Comparison of ENCODE assay signal across 8 cellular contexts in the genomic region with DNA sequence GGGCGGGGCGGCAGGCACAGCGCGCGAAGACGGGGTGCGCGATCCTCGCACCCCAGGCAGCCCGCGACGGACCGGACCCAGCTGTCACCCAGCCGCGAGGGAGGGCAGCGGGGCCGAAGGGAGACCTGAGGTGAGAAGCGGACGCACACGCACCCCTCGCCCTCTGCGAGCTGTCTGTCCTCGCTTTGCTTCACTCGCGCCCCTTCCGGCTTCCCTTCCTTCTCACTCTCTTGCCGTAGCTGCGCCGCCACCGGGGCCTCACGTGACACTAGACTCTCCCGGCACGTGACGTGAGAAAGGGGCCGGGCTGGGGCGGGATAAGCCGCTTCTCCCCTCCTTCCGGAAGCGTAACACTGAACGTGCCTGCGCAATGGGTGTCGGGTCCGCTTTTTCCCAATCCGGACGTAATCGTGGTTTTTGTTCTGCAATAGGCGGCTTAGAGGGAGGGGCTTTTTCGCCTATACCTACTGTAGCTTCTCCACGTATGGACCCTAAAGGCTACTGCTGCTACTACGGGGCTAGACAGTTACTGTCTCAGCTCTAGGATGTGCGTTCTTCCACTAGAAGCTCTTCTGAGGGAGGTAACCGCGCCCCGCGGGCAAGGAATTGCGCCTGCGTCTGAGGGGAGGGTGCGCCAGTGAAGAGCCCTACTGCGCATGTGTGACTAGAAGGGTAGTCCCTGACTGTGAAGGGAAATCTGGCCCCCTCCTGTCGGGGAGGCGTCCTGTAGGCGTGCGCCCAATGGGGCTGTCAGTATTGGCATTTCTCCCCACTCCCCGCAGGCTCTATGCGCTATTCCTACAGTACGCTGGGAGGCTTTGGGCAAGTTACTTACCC. TPM values are rescaled to one million over a fixed set of nuclear protein-coding genes. Genes with fewer than 3 reads are reported as not detected.
DNase-seq lines count a peak whose midpoint lies in the region; ATAC-seq lines count a peak whose summit lies in the region.

TSS of gene ATG3 (minus strand) at position 270 of the 837 bp plus-strand sequence. CDS start 434 bp downstream, outside the sequence.
TSS of gene SLC35A5 (plus strand) at position 353 of the 837 bp plus-strand sequence. CDS start 1,359 bp downstream, outside the sequence.

- peak within 1 kb of the TSS; percentile 94 for H2AFZ ChIP-seq in mesenchymal stem cell (ENCODE audit: low read depth, low read length)

- H2BK12ac ChIP-seq in mesenchymal stem cell (ENCODE audit: low read length in 2 of 2), result peak within 1 kb of the TSS; percentile 60 to 85

- peak within 1 kb of the TSS in 1 of 2 experiments; percentile 94 for H3K23ac ChIP-seq in mesenchymal stem cell (ENCODE audit: low read length in 2 of 2)

- H3K14ac ChIP-seq in mesenchymal stem cell (ENCODE audit: low read length in 2 of 2), result peak within 1 kb of the TSS in 1 of 2 experiments; percentile 93

- in situ Hi-C loops in Caki2 (cut with HindIII; ENCODE audit: low pct_unique_long_range_greater_than_20kb, low sequenced_read_pairs), result no loop called here

- 0% methylated on average over 62 of the region's 66 CpGs for WGBS in mesenchymal stem cell

- H2BK5ac ChIP-seq in mesenchymal stem cell (ENCODE audit: low read depth, low read length, poor library complexity, severe bottlenecking), result peak within 1 kb of the TSS; percentile 83

- H3K9me3 ChIP-seq in NT2/D1 (ENCODE audit: insufficient read depth, low read length), result peaks cover 14% of the 10 kb centered on the region; the same call in 1 of the 2 replicates
- H3K9me3 ChIP-seq in endocrine pancreas (ENCODE audit: control insufficient read depth, low read length), result no peaks in the 10 kb centered on the region
- no peaks in the 10 kb centered on the region for H3K9me3 ChIP-seq in mesenchymal stem cell (ENCODE audit: control insufficient read depth, low read length)

- H3K27me3 ChIP-seq in NT2/D1 (ENCODE audit: insufficient read depth, insufficient read length) (no peaks in the 10 kb centered on the region), endocrine pancreas (ENCODE audit: control insufficient read depth, insufficient read depth, low read length) (no peaks in the 10 kb centered on the region), mesenchymal stem cell (ENCODE audit: control insufficient read depth in 1 of 2, insufficient read depth in 1 of 2, low read length in 2 of 2) (no peaks in the 10 kb centered on the region)

- peak within 1 kb of the TSS; percentile 95 for H3K27ac Mint-ChIP-seq in activated CD8-positive, alpha-beta memory T cell treated with anti-CD3 and anti-CD28 coated beads, Interleukin-2, amount 10 ng/mL, durations not matched to agents 7 days and 5 days

- peak within 1 kb of the TSS; percentile 44 for H2BK15ac ChIP-seq in mesenchymal stem cell (ENCODE audit: low read depth, poor library complexity, severe bottlenecking)

- H3K4me3 ChIP-seq in NT2/D1 (ENCODE audit: insufficient read length, low read depth) (peak within 1 kb of the TSS; percentile 78), endocrine pancreas (ENCODE audit: control insufficient read depth, insufficient read depth, low read length) (peak within 1 kb of the TSS; percentile 86), mesenchymal stem cell (ENCODE audit: insufficient read depth in 1 of 2, low read depth in 1 of 2, low read length in 2 of 2) (peak within 1 kb of the TSS; percentile 98 to 99)

- peak within 1 kb of the TSS; percentile 92 for H3K27ac ChIP-seq in mesenchymal stem cell (ENCODE audit: low read length, poor library complexity, severe bottlenecking)

- H2BK120ac ChIP-seq in mesenchymal stem cell (ENCODE audit: low read depth, low read length), result peak within 1 kb of the TSS; percentile 87

- DNase-seq in Caki2 (ENCODE audit: low read depth), result peak; percentile 98
- peak; percentile 55 to 97 (median 95) for DNase-seq in HUDEP-2 (lab: John Stamatoyannopoulos, UW; ENCODE audit: unreplicated experiment in 76 of 76)
- DNase-seq in NT2/D1 (ENCODE audit: low read depth, low spot score), result peak; percentile 96
- peak; percentile 99 for DNase-seq in activated CD8-positive, alpha-beta memory T cell treated with anti-CD3 and anti-CD28 coated beads, Interleukin-2, amount 10 ng/mL, durations not matched to agents 7 days and 5 days
- peak; percentile 99 for DNase-seq in mesenchymal stem cell
- DNase-seq in stimulated activated CD8-positive, alpha-beta memory T cell treated with anti-CD3 and anti-CD28 coated beads, Interleukin-12 subunit alpha, Interleukin-12 subunit beta, amount 100 ng/mL, for 4 hours (ENCODE audit: low read depth), result peak; percentile 97

- peaks cover 32% of the 10 kb centered on the region for H3K4me1 Mint-ChIP-seq in activated CD8-positive, alpha-beta memory T cell treated with anti-CD3 and anti-CD28 coated beads, Interleukin-2, amount 10 ng/mL, durations not matched to agents 7 days and 5 days

- CTCF ChIA-PET in activated CD8-positive, alpha-beta memory T cell treated with anti-CD3 and anti-CD28 coated beads, Interleukin-2, amount 10 ng/mL, durations not matched to agents 7 days and 5 days (lab: Charles Lee), result interaction anchor here (1.3 to 1.8 kb wide), 5 partner anchors 11 to 451 kb away, joined by 3 to 5 read pairs (median 4); no protein-coding TSS in a partner anchor

- ATAC-seq in GM21381 (IDR thresholded peaks at IDR 0.05; ENCODE audit: unreplicated experiment), result peak; percentile 77
- ATAC-seq in activated CD8-positive, alpha-beta memory T cell treated with anti-CD3 and anti-CD28 coated beads, Interleukin-2, amount 10 ng/mL, durations not matched to agents 7 days and 5 days, result peak; percentile 82

- H3K36me3 Mint-ChIP-seq in activated CD8-positive, alpha-beta memory T cell treated with anti-CD3 and anti-CD28 coated beads, Interleukin-2, amount 10 ng/mL, durations not matched to agents 7 days and 5 days, result peaks cover 32% of the 10 kb centered on the region

- no peak within 1 kb of the TSS for H2AK5ac ChIP-seq in mesenchymal stem cell (ENCODE audit: low read length, severe bottlenecking)

- no peaks in the 10 kb centered on the region for H3K27me3 Mint-ChIP-seq in activated CD8-positive, alpha-beta memory T cell treated with anti-CD3 and anti-CD28 coated beads, Interleukin-2, amount 10 ng/mL, durations not matched to agents 7 days and 5 days

- H3K4me1 ChIP-seq in NT2/D1 (ENCODE audit: insufficient read depth, insufficient read length) (no peaks in the 10 kb centered on the region), endocrine pancreas (ENCODE audit: control insufficient read depth, insufficient read depth, low read length) (peaks cover 22% of the 10 kb centered on the region), mesenchymal stem cell (ENCODE audit: control insufficient read depth, insufficient read depth, low read depth, low read length) (peaks cover 1% of the 10 kb centered on the region)

- peak within 1 kb of the TSS; percentile 88 for H4K91ac ChIP-seq in mesenchymal stem cell (ENCODE audit: low read length)

- H3K18ac ChIP-seq in mesenchymal stem cell (ENCODE audit: low read depth in 1 of 2, low read length in 2 of 2), result peak within 1 kb of the TSS; percentile 95 to 99

- peak within 1 kb of the TSS; percentile 89 for H3K9ac ChIP-seq in NT2/D1 (ENCODE audit: insufficient read length, low read depth)
- peak within 1 kb of the TSS; percentile 68 for H3K9ac ChIP-seq in endocrine pancreas (ENCODE audit: control insufficient read depth, insufficient read depth, low read length)
- peak within 1 kb of the TSS; percentile 99 for H3K9ac ChIP-seq in mesenchymal stem cell (ENCODE audit: low read length)

- no peaks in the 10 kb centered on the region for H3K9me3 Mint-ChIP-seq in activated CD8-positive, alpha-beta memory T cell treated with anti-CD3 and anti-CD28 coated beads, Interleukin-2, amount 10 ng/mL, durations not matched to agents 7 days and 5 days (ENCODE audit: low read depth)

- peak within 1 kb of the TSS; percentile 95 for H3K4me3 Mint-ChIP-seq in activated CD8-positive, alpha-beta memory T cell treated with anti-CD3 and anti-CD28 coated beads, Interleukin-2, amount 10 ng/mL, durations not matched to agents 7 days and 5 days

- H3K4ac ChIP-seq in mesenchymal stem cell (ENCODE audit: low read depth in 1 of 2, low read length in 2 of 2), result peak within 1 kb of the TSS; percentile 35 to 81

- peaks cover 4% of the 10 kb centered on the region for H3K79me1 ChIP-seq in mesenchymal stem cell (replicated peaks; ENCODE audit: low read length, poor library complexity, severe bottlenecking)

- peaks cover 15% of the 10 kb centered on the region for H3K36me3 ChIP-seq in NT2/D1 (ENCODE audit: insufficient read depth, insufficient read length, low read length)
- H3K36me3 ChIP-seq in endocrine pancreas (ENCODE audit: control insufficient read depth, insufficient read depth, low read length), result no peaks in the 10 kb centered on the region
- H3K36me3 ChIP-seq in mesenchymal stem cell (ENCODE audit: control insufficient read depth in 1 of 2, insufficient read depth in 2 of 2, low read depth in 1 of 2, low read length in 2 of 2), result peaks cover 4 to 29% of the 10 kb centered on the region in 2 experiments

- H4K8ac ChIP-seq in mesenchymal stem cell (ENCODE audit: low read length), result peak within 1 kb of the TSS; percentile 87

- peak within 1 kb of the TSS; percentile 79 for H3K4me2 ChIP-seq in mesenchymal stem cell (ENCODE audit: low read length, poor library complexity, severe bottlenecking)

RNA-seq across cellular contexts. Expression of gene ATG3, which starts in this region (rescaled TPM):
- 27.5 and 63.4 TPM in 2 replicates for total RNA-seq in Caki2 (2014; rRNA removed; shearing (Covaris generic); ENCODE audit: low replicate concordance)
- 10 to 100 TPM; 68.0 to 70.6 TPM for total RNA-seq in activated CD8-positive, alpha-beta memory T cell treated with anti-CD3 and anti-CD28 coated beads, Interleukin-2, amount 10 ng/mL, durations not matched to agents 7 days and 5 days
- polyA plus RNA-seq in mesenchymal stem cell (2013, experiment 1 of 2), result 51.1 TPM
- polyA plus RNA-seq in mesenchymal stem cell (2013, experiment 2 of 2), result 54.1 TPM

RNA-seq across cellular contexts. Expression of gene SLC35A5, which starts in this region (rescaled TPM):
- total RNA-seq in Caki2 (2014; rRNA removed; shearing (Covaris generic); ENCODE audit: low replicate concordance), result 16.2 and 24.8 TPM in 2 replicates
- 10 to 100 TPM; 17.4 to 23.2 TPM for total RNA-seq in activated CD8-positive, alpha-beta memory T cell treated with anti-CD3 and anti-CD28 coated beads, Interleukin-2, amount 10 ng/mL, durations not matched to agents 7 days and 5 days
- polyA plus RNA-seq in mesenchymal stem cell (2013, experiment 1 of 2), result 22.8 TPM
- polyA plus RNA-seq in mesenchymal stem cell (2013, experiment 2 of 2), result 25.0 TPM

Comparison
In these comparisons a context has a peak if more than half of its experiments do, and no peak if none do; other contexts are left out.
1. Peak in every context shown above with its lines: DNase-seq, ATAC-seq, H3K4me3 ChIP-seq and H3K27ac ChIP-seq.